Comparison of ENCODE assay signal across 2 cellular contexts in the genomic region with DNA sequence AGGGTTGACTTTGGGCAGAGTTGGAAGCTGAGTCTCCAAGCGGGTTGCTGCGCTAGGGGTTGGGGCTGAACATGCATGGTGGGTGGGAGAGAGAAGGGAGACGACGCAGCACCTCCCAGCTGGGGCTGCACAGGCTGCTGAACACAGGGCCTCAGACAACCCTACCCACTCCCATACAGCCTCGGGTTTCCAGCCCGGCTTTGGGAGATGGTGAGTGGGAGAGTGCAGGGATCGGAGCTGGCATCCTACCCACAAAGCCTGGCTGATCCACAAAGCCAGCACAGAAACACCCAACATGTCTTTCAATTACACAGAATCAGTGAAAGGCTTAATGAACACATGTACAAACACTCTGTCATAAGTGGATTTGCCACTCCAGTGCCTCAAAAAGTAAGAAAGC.
TF ChIP-seq lines count a peak whose summit lies in the region.

No MANE protein-coding gene starts in this region.

TF ChIP-seq in H1, 55 proteins besides CTCF, POLR2A, EP300 and RAD21 (continued from another document):
- no peak for TF ChIP-seq HDAC6 (IDR thresholded peaks at IDR 0.05; ENCODE audit: low read depth, low read length)
TF ChIP-seq in H1: peak in this region for 0.

TF ChIP-seq in HepG2, 621 proteins besides CTCF, POLR2A, EP300 and RAD21 (continued from another document):
- TF ChIP-seq, protein P1, sequence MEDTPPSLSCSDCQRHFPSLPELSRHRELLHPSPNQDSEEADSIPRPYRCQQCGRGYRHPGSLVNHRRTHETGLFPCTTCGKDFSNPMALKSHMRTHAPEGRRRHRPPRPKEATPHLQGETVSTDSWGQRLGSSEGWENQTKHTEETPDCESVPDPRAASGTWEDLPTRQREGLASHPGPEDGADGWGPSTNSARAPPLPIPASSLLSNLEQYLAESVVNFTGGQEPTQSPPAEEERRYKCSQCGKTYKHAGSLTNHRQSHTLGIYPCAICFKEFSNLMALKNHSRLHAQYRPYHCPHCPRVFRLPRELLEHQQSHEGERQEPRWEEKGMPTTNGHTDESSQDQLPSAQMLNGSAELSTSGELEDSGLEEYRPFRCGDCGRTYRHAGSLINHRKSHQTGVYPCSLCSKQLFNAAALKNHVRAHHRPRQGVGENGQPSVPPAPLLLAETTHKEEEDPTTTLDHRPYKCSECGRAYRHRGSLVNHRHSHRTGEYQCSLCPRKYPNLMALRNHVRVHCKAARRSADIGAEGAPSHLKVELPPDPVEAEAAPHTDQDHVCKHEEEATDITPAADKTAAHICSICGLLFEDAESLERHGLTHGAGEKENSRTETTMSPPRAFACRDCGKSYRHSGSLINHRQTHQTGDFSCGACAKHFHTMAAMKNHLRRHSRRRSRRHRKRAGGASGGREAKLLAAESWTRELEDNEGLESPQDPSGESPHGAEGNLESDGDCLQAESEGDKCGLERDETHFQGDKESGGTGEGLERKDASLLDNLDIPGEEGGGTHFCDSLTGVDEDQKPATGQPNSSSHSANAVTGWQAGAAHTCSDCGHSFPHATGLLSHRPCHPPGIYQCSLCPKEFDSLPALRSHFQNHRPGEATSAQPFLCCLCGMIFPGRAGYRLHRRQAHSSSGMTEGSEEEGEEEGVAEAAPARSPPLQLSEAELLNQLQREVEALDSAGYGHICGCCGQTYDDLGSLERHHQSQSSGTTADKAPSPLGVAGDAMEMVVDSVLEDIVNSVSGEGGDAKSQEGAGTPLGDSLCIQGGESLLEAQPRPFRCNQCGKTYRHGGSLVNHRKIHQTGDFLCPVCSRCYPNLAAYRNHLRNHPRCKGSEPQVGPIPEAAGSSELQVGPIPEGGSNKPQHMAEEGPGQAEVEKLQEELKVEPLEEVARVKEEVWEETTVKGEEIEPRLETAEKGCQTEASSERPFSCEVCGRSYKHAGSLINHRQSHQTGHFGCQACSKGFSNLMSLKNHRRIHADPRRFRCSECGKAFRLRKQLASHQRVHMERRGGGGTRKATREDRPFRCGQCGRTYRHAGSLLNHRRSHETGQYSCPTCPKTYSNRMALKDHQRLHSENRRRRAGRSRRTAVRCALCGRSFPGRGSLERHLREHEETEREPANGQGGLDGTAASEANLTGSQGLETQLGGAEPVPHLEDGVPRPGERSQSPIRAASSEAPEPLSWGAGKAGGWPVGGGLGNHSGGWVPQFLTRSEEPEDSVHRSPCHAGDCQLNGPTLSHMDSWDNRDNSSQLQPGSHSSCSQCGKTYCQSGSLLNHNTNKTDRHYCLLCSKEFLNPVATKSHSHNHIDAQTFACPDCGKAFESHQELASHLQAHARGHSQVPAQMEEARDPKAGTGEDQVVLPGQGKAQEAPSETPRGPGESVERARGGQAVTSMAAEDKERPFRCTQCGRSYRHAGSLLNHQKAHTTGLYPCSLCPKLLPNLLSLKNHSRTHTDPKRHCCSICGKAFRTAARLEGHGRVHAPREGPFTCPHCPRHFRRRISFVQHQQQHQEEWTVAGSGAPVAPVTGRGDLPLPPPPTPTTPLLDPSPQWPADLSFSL (CRISPR knock-in tag; IDR thresholded peaks at IDR 0.05): no peak
- TF ChIP-seq, protein P2, sequence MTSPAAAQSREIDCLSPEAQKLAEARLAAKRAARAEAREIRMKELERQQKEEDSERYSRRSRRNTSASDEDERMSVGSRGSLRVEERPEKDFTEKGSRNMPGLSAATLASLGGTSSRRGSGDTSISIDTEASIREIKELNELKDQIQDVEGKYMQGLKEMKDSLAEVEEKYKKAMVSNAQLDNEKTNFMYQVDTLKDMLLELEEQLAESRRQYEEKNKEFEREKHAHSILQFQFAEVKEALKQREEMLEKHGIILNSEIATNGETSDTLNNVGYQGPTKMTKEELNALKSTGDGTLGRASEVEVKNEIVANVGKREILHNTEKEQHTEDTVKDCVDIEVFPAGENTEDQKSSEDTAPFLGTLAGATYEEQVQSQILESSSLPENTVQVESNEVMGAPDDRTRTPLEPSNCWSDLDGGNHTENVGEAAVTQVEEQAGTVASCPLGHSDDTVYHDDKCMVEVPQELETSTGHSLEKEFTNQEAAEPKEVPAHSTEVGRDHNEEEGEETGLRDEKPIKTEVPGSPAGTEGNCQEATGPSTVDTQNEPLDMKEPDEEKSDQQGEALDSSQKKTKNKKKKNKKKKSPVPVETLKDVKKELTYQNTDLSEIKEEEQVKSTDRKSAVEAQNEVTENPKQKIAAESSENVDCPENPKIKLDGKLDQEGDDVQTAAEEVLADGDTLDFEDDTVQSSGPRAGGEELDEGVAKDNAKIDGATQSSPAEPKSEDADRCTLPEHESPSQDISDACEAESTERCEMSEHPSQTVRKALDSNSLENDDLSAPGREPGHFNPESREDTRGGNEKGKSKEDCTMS (CRISPR knock-in tag; conservative IDR thresholded peaks at IDR 0.05): no peak
- TF ChIP-seq ZNF468 (CRISPR knock-in tag; IDR thresholded peaks at IDR 0.05): no peak
- TF ChIP-seq MTF2 (CRISPR knock-in tag; IDR thresholded peaks at IDR 0.05; ENCODE audit: borderline replicate concordance): no peak
- no peak for TF ChIP-seq CHD2 (IDR thresholded peaks at IDR 0.05; ENCODE audit: low read depth, low read length)
- TF ChIP-seq SIX4 (CRISPR knock-in tag; IDR thresholded peaks at IDR 0.05): no peak
- TF ChIP-seq STAG1 (CRISPR knock-in tag; IDR thresholded peaks at IDR 0.05): no peak
TF ChIP-seq in HepG2: peak in this region for 0.
